ENCODE assay signal across 19 cellular contexts in the genomic region with DNA sequence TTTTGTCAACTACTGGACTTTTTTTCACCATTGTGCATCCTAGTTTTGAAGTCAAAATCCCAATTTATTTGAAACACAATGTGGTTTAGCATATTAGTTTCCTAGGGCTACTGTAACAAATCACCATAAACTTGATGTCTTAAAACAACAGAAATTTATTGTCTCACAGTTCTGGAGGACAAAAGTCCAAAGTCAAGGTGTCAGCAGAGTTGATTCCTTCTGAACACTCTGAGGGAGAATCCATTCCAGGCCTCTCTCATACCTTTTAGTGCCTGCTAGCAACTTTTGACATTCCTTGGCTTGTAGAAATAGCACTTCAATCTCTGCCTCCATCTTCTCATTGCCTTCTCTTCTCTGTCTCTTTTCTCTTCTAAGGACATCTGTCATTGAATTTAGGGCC. TPM values are rescaled to one million over a fixed set of nuclear protein-coding genes. Genes with fewer than 3 reads are reported as not detected.
DNase-seq lines count a peak whose midpoint lies in the region; ATAC-seq and TF ChIP-seq lines count a peak whose summit lies in the region.
"Had no signal": no experiment of that assay in that cellular context is flagged by ENCODE, and none has a peak within 500 bp of the region (broad histone marks: within the 10 kb centered on the region; RNA-seq: fewer than 3 reads in every experiment).

No MANE protein-coding gene starts in this region.

- no TSS peak for BruUV-seq in PC-9 (replicated peaks; lab: Mats Ljungman, UMichigan)

- H3K9me2 ChIP-seq in PC-9 (ENCODE audit: insufficient read depth), result no peaks in the 10 kb centered on the region

- POLR2A ChIA-PET in PC-9 (lab: Charles Lee; ENCODE audit: unreplicated experiment), result no interaction called here

- H3K27ac Mint-ChIP-seq in activated naive CD4-positive, alpha-beta T cell treated with anti-CD3 and anti-CD28 coated beads, Interleukin-2, amount 50 U/mL, for 24 hours, result peak overlapping the region; percentile 73
- H3K27ac Mint-ChIP-seq: B cell; CD8-positive, alpha-beta T cell had no signal

- H4K20me1 ChIP-seq in PC-9 (ENCODE audit: insufficient read depth), result no peaks in the 10 kb centered on the region
- H4K20me1 ChIP-seq: BLaER1 treated with 17β-estradiol and CSF1 and Interleukin-3, amounts not matched to agents 10 nM and 100 nM had no signal

- no peak for DNase-seq in activated naive CD4-positive, alpha-beta T cell (lab: John Stamatoyannopoulos, UW)
- DNase-seq in PC-9 (no peak), left colon (no peak), DMS53 treated with DMSO at 0.1 percent for 48 hours (lab: John Stamatoyannopoulos, UW; ENCODE audit: unreplicated experiment) (no peak), KG1 (lab: John Stamatoyannopoulos, UW) (no peak), lower lobe of right lung (no peak)
- DNase-seq: Calu3; CD8-positive, alpha-beta T cell; DND-41; EL; KBM-7 had no signal

- H3K9me3 ChIP-seq in PC-9 (ENCODE audit: insufficient read depth, low read depth), result no peaks in the 10 kb centered on the region
- H3K9me3 ChIP-seq in lower lobe of right lung, result no peaks in the 10 kb centered on the region
- H3K9me3 ChIP-seq: HAP-1 had no signal

- no peak overlapping the region for H2AFZ ChIP-seq in PC-9

- H3K36me3 ChIP-seq in PC-9 (ENCODE audit: low read depth), result no peaks in the 10 kb centered on the region
- no peaks in the 10 kb centered on the region for H3K36me3 ChIP-seq in lower lobe of right lung
- H3K36me3 ChIP-seq: BLaER1 treated with 17β-estradiol and CSF1 and Interleukin-3, amounts not matched to agents 10 nM and 100 nM; HAP-1 had no signal

- H3K4me1 ChIP-seq in PC-9 (replicated peaks; ENCODE audit: insufficient read depth) (peaks cover 32% of the 10 kb centered on the region), lower lobe of right lung (no peaks in the 10 kb centered on the region)

- no peaks in the 10 kb centered on the region for H3K79me2 ChIP-seq in PC-9 (ENCODE audit: low read depth)

- no peak overlapping the region for H3K4me3 ChIP-seq in PC-9
- H3K4me3 ChIP-seq in lower lobe of right lung, result no peak overlapping the region
- H3K4me3 ChIP-seq: BLaER1 treated with 17β-estradiol and CSF1 and Interleukin-3, amounts not matched to agents 10 nM and 100 nM; GM12878; HAP-1 had no signal

- TF ChIP-seq CTCF in PC-9 (conservative IDR thresholded peaks at IDR 0.05), result no peak
- TF ChIP-seq CTCF in lower lobe of right lung (IDR thresholded peaks at IDR 0.05), result no peak

- H3K9me3 Mint-ChIP-seq in activated naive CD4-positive, alpha-beta T cell treated with anti-CD3 and anti-CD28 coated beads, Interleukin-2, amount 50 U/mL, for 24 hours, result peaks cover 10% of the 10 kb centered on the region

- H3K27ac ChIP-seq in PC-9, result peak overlapping the region; percentile 78
- H3K27ac ChIP-seq in lower lobe of right lung, result no peak overlapping the region
- H3K27ac ChIP-seq: 22Rv1; BLaER1 treated with 17β-estradiol and CSF1 and Interleukin-3, amounts not matched to agents 10 nM and 100 nM had no signal

- no peaks in the 10 kb centered on the region for H3K4me1 Mint-ChIP-seq in activated naive CD4-positive, alpha-beta T cell treated with anti-CD3 and anti-CD28 coated beads, Interleukin-2, amount 50 U/mL, for 24 hours

- intact Hi-C loops in PC-9 (cut with micrococcal nuclease; ENCODE audit: unreplicated experiment), result no loop called here
- intact Hi-C loops in left colon (cut with DNase I, micrococcal nuclease), result no loop called here
- intact Hi-C loops in lower lobe of right lung (cut with DNase I), result no loop called here

- H3K4me3 Mint-ChIP-seq in activated naive CD4-positive, alpha-beta T cell treated with anti-CD3 and anti-CD28 coated beads, Interleukin-2, amount 50 U/mL, for 24 hours, result no peak overlapping the region
- H3K4me3 Mint-ChIP-seq: B cell; CD8-positive, alpha-beta T cell had no signal

- H3K36me3 Mint-ChIP-seq in activated naive CD4-positive, alpha-beta T cell treated with anti-CD3 and anti-CD28 coated beads, Interleukin-2, amount 50 U/mL, for 24 hours, result peaks cover 7% of the 10 kb centered on the region
- H3K36me3 Mint-ChIP-seq: CD8-positive, alpha-beta T cell had no signal

- H3K27me3 ChIP-seq in PC-9 (ENCODE audit: insufficient read depth, low read depth), result no peaks in the 10 kb centered on the region
- no peaks in the 10 kb centered on the region for H3K27me3 ChIP-seq in lower lobe of right lung (ENCODE audit: low read depth)
- H3K27me3 ChIP-seq: BLaER1 treated with 17β-estradiol and CSF1 and Interleukin-3, amounts not matched to agents 10 nM and 100 nM had no signal

- no peak overlapping the region for H3K4me2 ChIP-seq in PC-9
- H3K4me2 ChIP-seq: BLaER1 treated with 17β-estradiol and CSF1 and Interleukin-3, amounts not matched to agents 10 nM and 100 nM had no signal

- CTCF ChIA-PET in PC-9 (lab: Charles Lee), result no interaction called here

- peaks cover 13% of the 10 kb centered on the region for H3K27me3 Mint-ChIP-seq in activated naive CD4-positive, alpha-beta T cell treated with anti-CD3 and anti-CD28 coated beads, Interleukin-2, amount 50 U/mL, for 24 hours

- peak; percentile 90 for ATAC-seq in left colon
- no peak for ATAC-seq in lower lobe of right lung
- ATAC-seq: CD8-positive, alpha-beta T cell; GM12878 had no signal

- peaks cover 11% of the 10 kb centered on the region; the same call in 1 of the 2 replicates for H3F3A ChIP-seq in PC-9 (ENCODE audit: insufficient read depth, low read depth)

RNA-seq across cellular contexts. Expression of gene SLC27A2, which starts 14.9 kb away (rescaled TPM):
- total RNA-seq in PC-9 (2021), result 5.8 and 7.5 TPM in 2 replicates
- total RNA-seq in left colon, result 10 to 100 TPM; 37.2 to 43.1 TPM
- total RNA-seq in lower lobe of right lung, result 2.9 TPM
- total RNA-seq: G401, H4 had no signal

RNA-seq across cellular contexts. Expression of gene ATP8B4, which starts 48.1 kb away (rescaled TPM):
- 0.20 and 0.60 TPM in 2 replicates for total RNA-seq in PC-9 (2021)
- total RNA-seq in left colon, result 1 to 10 TPM; 1.9 to 5.9 TPM
- total RNA-seq in lower lobe of right lung, result 9.0 TPM
